Comparison of ENCODE assay signal across 8 cellular contexts in the genomic region with DNA sequence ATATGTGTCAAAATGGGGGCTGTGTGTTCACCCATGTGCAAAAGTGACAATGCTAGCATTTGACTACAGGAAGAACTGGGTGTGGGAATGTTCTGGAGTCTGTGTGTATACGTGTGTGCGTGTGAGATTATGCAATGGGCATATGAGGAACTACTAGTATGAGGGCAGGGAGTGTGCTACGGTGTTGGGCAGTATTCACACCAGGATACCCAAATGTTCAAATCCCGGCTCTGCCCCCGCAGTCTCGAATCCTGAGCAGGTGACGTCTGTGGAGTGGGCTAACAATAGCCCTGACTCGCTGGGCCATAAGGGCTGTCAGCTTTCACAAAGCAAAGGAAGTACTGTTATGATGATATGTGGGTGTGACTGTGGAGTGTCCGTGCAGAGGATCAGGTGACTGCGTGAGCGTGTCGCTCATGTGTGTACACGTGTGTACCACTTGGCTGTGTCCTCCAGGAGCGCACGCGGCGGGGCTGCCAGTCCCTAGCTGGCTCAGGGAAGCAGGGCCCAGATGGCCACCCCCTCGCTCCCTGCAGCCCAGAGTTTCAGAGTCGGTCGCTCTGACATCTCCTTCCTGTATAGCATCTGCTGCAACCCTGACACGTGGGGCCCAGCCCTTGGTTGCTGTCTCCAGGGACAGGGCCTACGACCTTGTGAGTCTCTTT. TPM values are rescaled to one million over a fixed set of nuclear protein-coding genes. Genes with fewer than 3 reads are reported as not detected.
DNase-seq lines count a peak whose midpoint lies in the region; ATAC-seq and TF ChIP-seq lines count a peak whose summit lies in the region.

No MANE protein-coding gene starts in this region.

- H3K79me2 ChIP-seq in PC-3 (ENCODE audit: low read length), result no peaks in the 10 kb centered on the region

- H3F3A ChIP-seq in PC-3 (ENCODE audit: low read length, unreplicated experiment), result no peaks in the 10 kb centered on the region

- H3K4me2 ChIP-seq in PC-3 (ENCODE audit: low read length), result no peak overlapping the region

- no peaks in the 10 kb centered on the region for H3K27me3 Mint-ChIP-seq in activated naive CD8-positive, alpha-beta T cell treated with anti-CD3 and anti-CD28 coated beads for 36 hours

- H3K4me1 Mint-ChIP-seq in activated naive CD8-positive, alpha-beta T cell treated with anti-CD3 and anti-CD28 coated beads for 36 hours, result peaks cover 16% of the 10 kb centered on the region

- no peaks in the 10 kb centered on the region for H3K9me3 Mint-ChIP-seq in activated naive CD8-positive, alpha-beta T cell treated with anti-CD3 and anti-CD28 coated beads for 36 hours

- no peak overlapping the region for H3K9ac ChIP-seq in PC-3 (ENCODE audit: low read length)

- H3K27me3 ChIP-seq in PC-3 (ENCODE audit: low read length), result no peaks in the 10 kb centered on the region

- H3K9me3 ChIP-seq in PC-3 (ENCODE audit: low read length), result no peaks in the 10 kb centered on the region

- H3K4me3 Mint-ChIP-seq in activated naive CD8-positive, alpha-beta T cell treated with anti-CD3 and anti-CD28 coated beads for 36 hours, result no peak overlapping the region

- no peaks in the 10 kb centered on the region for H3K4me1 ChIP-seq in PC-3 (ENCODE audit: insufficient read depth, low read length)

- H3K27ac ChIP-seq in PC-3 (ENCODE audit: low read length), result no peak overlapping the region

- TF ChIP-seq CTCF in GM13976 (IDR thresholded peaks at IDR 0.05; ENCODE audit: borderline replicate concordance, control extremely low read depth, extremely low read depth, insufficient read depth, missing control alignments), result no peak
- no peak for TF ChIP-seq CTCF in PC-3 (conservative IDR thresholded peaks at IDR 0.05; ENCODE audit: low read depth, low read length)

- BruUV-seq in PC-3 (replicated peaks; lab: Mats Ljungman, UMichigan), result no TSS peak

- H3K9me2 ChIP-seq in PC-3 (replicated peaks; ENCODE audit: low read length), result no peaks in the 10 kb centered on the region

- H3K36me3 ChIP-seq in PC-3 (ENCODE audit: low read depth, low read length), result no peaks in the 10 kb centered on the region

- peak overlapping the region; percentile 46 for H3K27ac Mint-ChIP-seq in activated naive CD8-positive, alpha-beta T cell treated with anti-CD3 and anti-CD28 coated beads for 36 hours

- CTCF ChIA-PET in PC-3 (lab: Charles Lee), result interaction anchor here (0.6 kb wide), 1 partner anchor 24 kb away, joined by 3 read pairs; no protein-coding TSS in a partner anchor

- intact Hi-C loops in PC-3 (cut with micrococcal nuclease), result no loop called here

- POLR2A ChIA-PET in PC-3 (lab: Charles Lee; ENCODE audit: unreplicated experiment), result no interaction called here

- no peak overlapping the region for H3K4me3 ChIP-seq in PC-3 (ENCODE audit: low read length)

- H3K36me3 Mint-ChIP-seq in activated naive CD8-positive, alpha-beta T cell treated with anti-CD3 and anti-CD28 coated beads for 36 hours, result no peaks in the 10 kb centered on the region

- peak; percentile 87 for DNase-seq in GM13976 (ENCODE audit: low spot score)
- DNase-seq in activated naive CD8-positive, alpha-beta T cell treated with anti-CD3 and anti-CD28 coated beads for 36 hours, result peak; percentile 15
- DNase-seq in stimulated activated naive CD8-positive, alpha-beta T cell treated with anti-CD3 and anti-CD28 coated beads, Interleukin-15, Interleukin-2, amounts not matched to agents 100 U/mL and 50 U/mL, for 24 hours, result peak; percentile 19
- no peak for DNase-seq in 8988T
- no peak for DNase-seq in NCI-H128 (lab: John Stamatoyannopoulos, UW; ENCODE audit: unreplicated experiment)
- no peak for DNase-seq in PC-3

- ATAC-seq in GM19452 (IDR thresholded peaks at IDR 0.05; ENCODE audit: unreplicated experiment), result peak; percentile 84
- peak; percentile 86 for ATAC-seq in HG03378 (IDR thresholded peaks at IDR 0.05; ENCODE audit: unreplicated experiment)
- ATAC-seq in stimulated activated naive CD8-positive, alpha-beta T cell treated with anti-CD3 and anti-CD28 coated beads, Interleukin-15, Interleukin-2, amounts not matched to agents 100 U/mL and 50 U/mL, for 24 hours, result peak; percentile 40
- no peak for ATAC-seq in PC-3

- no peak overlapping the region for H2AFZ ChIP-seq in PC-3 (ENCODE audit: low read length)

- in situ Hi-C loops in GM13976 (cut with MboI; ENCODE audit: low sequenced_read_pairs, unreplicated experiment), result no loop called here

- no peaks in the 10 kb centered on the region for H4K20me1 ChIP-seq in PC-3 (ENCODE audit: low read length)

RNA-seq across cellular contexts. Expression of gene IQSEC1, which starts 27.2 kb away (rescaled TPM):
- total RNA-seq in activated naive CD8-positive, alpha-beta T cell treated with anti-CD3 and anti-CD28 coated beads for 36 hours, result 10 to 100 TPM; 20.1 to 22.2 TPM
- total RNA-seq in PC-3 (2014; rRNA removed), result 37.9 and 56.2 TPM in 2 replicates

Comparison
In these comparisons a context has a peak if more than half of its experiments do, and no peak if none do; other contexts are left out.
1. DNase-seq: peak in GM13976 (single experiment), activated naive CD8-positive, alpha-beta T cell treated with anti-CD3 and anti-CD28 coated beads for 36 hours (single experiment) and stimulated activated naive CD8-positive, alpha-beta T cell treated with anti-CD3 and anti-CD28 coated beads, Interleukin-15, Interleukin-2, amounts not matched to agents 100 U/mL and 50 U/mL, for 24 hours (single experiment); none in 8988T (single experiment), NCI-H128 (single experiment) and PC-3 (single experiment).